In genomic region chr12:118015944-118016343, GRCh38 we compare ENCODE assay signal across 8 cellular contexts. TPM values are rescaled to one million over a fixed set of nuclear protein-coding genes. Genes with fewer than 3 reads are reported as not detected.
DNase-seq lines count a peak whose midpoint lies in the region; ATAC-seq and TF ChIP-seq lines count a peak whose summit lies in the region.

No MANE protein-coding gene starts in this region.

- H3K36me3 ChIP-seq in liver (ENCODE audit: control insufficient read depth in 4 of 4, insufficient read depth in 3 of 4, low read depth in 1 of 4, low read length in 3 of 4): peaks cover 2 to 21% (median 13%) of the 10 kb centered on the region in 4 donors
- H3K36me3 ChIP-seq in thymus (ENCODE audit: control insufficient read depth, insufficient read depth): peaks cover 14% of the 10 kb centered on the region

- peak overlapping the region; percentile 97 for H3K4me3 Mint-ChIP-seq in activated CD4-positive, alpha-beta T cell treated with anti-CD3 and anti-CD28 coated beads for 36 hours
- H3K4me3 Mint-ChIP-seq in activated naive CD8-positive, alpha-beta T cell treated with anti-CD3 and anti-CD28 coated beads, Interleukin-2, amount 10 ng/mL, durations not matched to agents 7 days and 5 days: peak overlapping the region; percentile 93

- intact Hi-C loops in activated CD4-positive, alpha-beta T cell treated with anti-CD3 and anti-CD28 coated beads for 36 hours (cut with DNase I, micrococcal nuclease): loop anchor here (1.0 to 5.0 kb wide), 13 partner anchors 19 to 1651 kb away; partner anchors contain the start of genes WSB2 (in 2 of the 2), FBXO21 (in 1 of the 2), KSR2 (in 1 of the 2) and PEBP1 (in 1 of the 2)

- no peaks in the 10 kb centered on the region for H3K9me3 Mint-ChIP-seq in activated CD4-positive, alpha-beta T cell treated with anti-CD3 and anti-CD28 coated beads for 36 hours (ENCODE audit: low read depth)
- no peaks in the 10 kb centered on the region for H3K9me3 Mint-ChIP-seq in activated naive CD8-positive, alpha-beta T cell treated with anti-CD3 and anti-CD28 coated beads, Interleukin-2, amount 10 ng/mL, durations not matched to agents 7 days and 5 days

- H3K27me3 Mint-ChIP-seq in activated CD4-positive, alpha-beta T cell treated with anti-CD3 and anti-CD28 coated beads for 36 hours: no peaks in the 10 kb centered on the region
- peaks cover 6% of the 10 kb centered on the region for H3K27me3 Mint-ChIP-seq in activated naive CD8-positive, alpha-beta T cell treated with anti-CD3 and anti-CD28 coated beads, Interleukin-2, amount 10 ng/mL, durations not matched to agents 7 days and 5 days

- no peak for TF ChIP-seq RAD21 in liver (IDR thresholded peaks at IDR 0.05)

- ATAC-seq in activated CD4-positive, alpha-beta T cell treated with anti-CD3 and anti-CD28 coated beads for 36 hours: no peak
- ATAC-seq in activated naive CD8-positive, alpha-beta T cell treated with anti-CD3 and anti-CD28 coated beads, Interleukin-2, amount 10 ng/mL, durations not matched to agents 7 days and 5 days (ENCODE audit: low read depth): no peak
- ATAC-seq in GM18861 (IDR thresholded peaks at IDR 0.05; ENCODE audit: unreplicated experiment): no peak

- DNase-seq in activated CD4-positive, alpha-beta T cell treated with anti-CD3 and anti-CD28 coated beads for 36 hours: no peak
- no peak for DNase-seq in activated CD4-positive, alpha-beta T cell treated with anti-CD3 and anti-CD28 coated beads, Interleukin-2, amount 50 U/mL, for 48 hours
- no peak for DNase-seq in activated naive CD8-positive, alpha-beta T cell treated with anti-CD3 and anti-CD28 coated beads, Interleukin-2, amount 10 ng/mL, durations not matched to agents 7 days and 5 days
- DNase-seq in stimulated activated CD8-positive, alpha-beta memory T cell treated with anti-CD3 and anti-CD28 coated beads, Interleukin-4, amount 100 ng/mL, for 48 hours: no peak
- no peak for DNase-seq in T-helper 9 cell

- peaks cover 28% of the 10 kb centered on the region for H3K36me3 Mint-ChIP-seq in activated CD4-positive, alpha-beta T cell treated with anti-CD3 and anti-CD28 coated beads for 36 hours (ENCODE audit: low read depth)
- peaks cover 18% of the 10 kb centered on the region for H3K36me3 Mint-ChIP-seq in activated naive CD8-positive, alpha-beta T cell treated with anti-CD3 and anti-CD28 coated beads, Interleukin-2, amount 10 ng/mL, durations not matched to agents 7 days and 5 days

- WGBS in liver: 12% methylated on average over 9 of the region's 9 CpGs
- WGBS in thymus: 39% methylated on average over 9 of the region's 9 CpGs

- H3K4me1 Mint-ChIP-seq in activated CD4-positive, alpha-beta T cell treated with anti-CD3 and anti-CD28 coated beads for 36 hours: peaks cover 15% of the 10 kb centered on the region
- H3K4me1 Mint-ChIP-seq in activated naive CD8-positive, alpha-beta T cell treated with anti-CD3 and anti-CD28 coated beads, Interleukin-2, amount 10 ng/mL, durations not matched to agents 7 days and 5 days: peaks cover 23% of the 10 kb centered on the region

- H3K4me1 ChIP-seq in liver (ENCODE audit: control insufficient read depth in 4 of 4, insufficient read depth in 4 of 4, low read length in 3 of 4) (peaks cover 6 to 21% (median 14%) of the 10 kb centered on the region in 4 donors), thymus (ENCODE audit: control insufficient read depth, insufficient read depth, low read length) (peaks cover 7% of the 10 kb centered on the region)

- POLR2A ChIA-PET in activated CD4-positive, alpha-beta T cell treated with anti-CD3 and anti-CD28 coated beads for 36 hours (lab: Charles Lee): interaction anchor here (0.7 to 2.2 kb wide), 4 partner anchors 11 to 18 kb away, joined by 3 to 10 read pairs (median 4); no protein-coding TSS in a partner anchor
- POLR2A ChIA-PET in activated naive CD8-positive, alpha-beta T cell treated with anti-CD3 and anti-CD28 coated beads, Interleukin-2, amount 10 ng/mL, durations not matched to agents 7 days and 5 days (lab: Charles Lee): interaction anchor here (0.6 to 1.8 kb wide), 5 partner anchors 12 to 133 kb away, joined by 3 to 13 read pairs (median 4); partner anchors contain the start of gene WSB2

- H3K4me3 ChIP-seq in liver (ENCODE audit: low read depth in 1 of 3, low read length in 3 of 3) (peak overlapping the region in 2 of 3 donors; percentile 31 to 91), thymus (ENCODE audit: low read length) (peak overlapping the region; percentile 94)

- no peaks in the 10 kb centered on the region for H3K27me3 ChIP-seq in liver (ENCODE audit: control insufficient read depth in 4 of 4, insufficient read depth in 4 of 4, low read length in 3 of 4)
- H3K27me3 ChIP-seq in thymus (ENCODE audit: control insufficient read depth, insufficient read depth): no peaks in the 10 kb centered on the region

- peak overlapping the region in 1 of 2 donors; percentile 49 for H3K9ac ChIP-seq in liver (ENCODE audit: low read depth in 1 of 2, low read length in 2 of 2)

- no peak for TF ChIP-seq CTCF in liver (IDR thresholded peaks at IDR 0.05; ENCODE audit: low read depth, low read length, missing input control)

- CTCF ChIA-PET in activated CD4-positive, alpha-beta T cell treated with anti-CD3 and anti-CD28 coated beads for 36 hours (lab: Charles Lee): interaction anchor here (0.6 to 2.1 kb wide), 9 partner anchors 19 to 819 kb away, joined by 3 to 9 read pairs (median 4); partner anchors contain the start of genes PEBP1, SUDS3 and WSB2

- H3K27ac Mint-ChIP-seq in activated CD4-positive, alpha-beta T cell treated with anti-CD3 and anti-CD28 coated beads for 36 hours: no peak overlapping the region
- H3K27ac Mint-ChIP-seq in activated naive CD8-positive, alpha-beta T cell treated with anti-CD3 and anti-CD28 coated beads, Interleukin-2, amount 10 ng/mL, durations not matched to agents 7 days and 5 days: no peak overlapping the region

- H3K9me3 ChIP-seq in liver (ENCODE audit: control insufficient read depth in 4 of 4, low read length in 3 of 4) (no peaks in the 10 kb centered on the region), thymus (ENCODE audit: control insufficient read depth) (no peaks in the 10 kb centered on the region)

- peak overlapping the region; percentile 67 to 72 for H3K27ac ChIP-seq in liver (ENCODE audit: low read depth in 1 of 2, low read length in 2 of 2)
- H3K27ac ChIP-seq in thymus (ENCODE audit: low read depth): no peak overlapping the region

TF ChIP-seq in liver, 16 proteins besides CTCF, POLR2A, EP300 and RAD21 (continues in another document):
- peak; percentile 68 to 89 for TF ChIP-seq RXRA (IDR thresholded peaks at IDR 0.05)
- TF ChIP-seq, protein P1, sequence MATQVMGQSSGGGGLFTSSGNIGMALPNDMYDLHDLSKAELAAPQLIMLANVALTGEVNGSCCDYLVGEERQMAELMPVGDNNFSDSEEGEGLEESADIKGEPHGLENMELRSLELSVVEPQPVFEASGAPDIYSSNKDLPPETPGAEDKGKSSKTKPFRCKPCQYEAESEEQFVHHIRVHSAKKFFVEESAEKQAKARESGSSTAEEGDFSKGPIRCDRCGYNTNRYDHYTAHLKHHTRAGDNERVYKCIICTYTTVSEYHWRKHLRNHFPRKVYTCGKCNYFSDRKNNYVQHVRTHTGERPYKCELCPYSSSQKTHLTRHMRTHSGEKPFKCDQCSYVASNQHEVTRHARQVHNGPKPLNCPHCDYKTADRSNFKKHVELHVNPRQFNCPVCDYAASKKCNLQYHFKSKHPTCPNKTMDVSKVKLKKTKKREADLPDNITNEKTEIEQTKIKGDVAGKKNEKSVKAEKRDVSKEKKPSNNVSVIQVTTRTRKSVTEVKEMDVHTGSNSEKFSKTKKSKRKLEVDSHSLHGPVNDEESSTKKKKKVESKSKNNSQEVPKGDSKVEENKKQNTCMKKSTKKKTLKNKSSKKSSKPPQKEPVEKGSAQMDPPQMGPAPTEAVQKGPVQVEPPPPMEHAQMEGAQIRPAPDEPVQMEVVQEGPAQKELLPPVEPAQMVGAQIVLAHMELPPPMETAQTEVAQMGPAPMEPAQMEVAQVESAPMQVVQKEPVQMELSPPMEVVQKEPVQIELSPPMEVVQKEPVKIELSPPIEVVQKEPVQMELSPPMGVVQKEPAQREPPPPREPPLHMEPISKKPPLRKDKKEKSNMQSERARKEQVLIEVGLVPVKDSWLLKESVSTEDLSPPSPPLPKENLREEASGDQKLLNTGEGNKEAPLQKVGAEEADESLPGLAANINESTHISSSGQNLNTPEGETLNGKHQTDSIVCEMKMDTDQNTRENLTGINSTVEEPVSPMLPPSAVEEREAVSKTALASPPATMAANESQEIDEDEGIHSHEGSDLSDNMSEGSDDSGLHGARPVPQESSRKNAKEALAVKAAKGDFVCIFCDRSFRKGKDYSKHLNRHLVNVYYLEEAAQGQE (IDR thresholded peaks at IDR 0.05): peak; percentile 62
- TF ChIP-seq GABPA (IDR thresholded peaks at IDR 0.05 in 1 of 2, conservative IDR thresholded peaks at IDR 0.05 in 1 of 2): no peak
- TF ChIP-seq MAX (IDR thresholded peaks at IDR 0.05): no peak
- peak; percentile 63 for TF ChIP-seq HNF4G (IDR thresholded peaks at IDR 0.05)
- TF ChIP-seq SP1 (IDR thresholded peaks at IDR 0.05): peak; percentile 36
- TF ChIP-seq FOXA2 (IDR thresholded peaks at IDR 0.05): no peak
- TF ChIP-seq FOXA1 (IDR thresholded peaks at IDR 0.05): no peak
- TF ChIP-seq EGR1 (IDR thresholded peaks at IDR 0.05; ENCODE audit: low read depth in 2 of 2): no peak
- peak in 1 of 2 donors; percentile 50 for TF ChIP-seq JUND (IDR thresholded peaks at IDR 0.05)

RNA-seq across cellular contexts. Expression of gene RFC5, which starts 0.6 kb away (rescaled TPM):
- 10 to 100 TPM; 63.0 to 78.9 TPM for total RNA-seq in activated CD4-positive, alpha-beta T cell treated with anti-CD3 and anti-CD28 coated beads for 36 hours
- 10 to 100 TPM; 42.7 to 44.9 TPM for total RNA-seq in activated naive CD8-positive, alpha-beta T cell treated with anti-CD3 and anti-CD28 coated beads, Interleukin-2, amount 10 ng/mL, durations not matched to agents 7 days and 5 days
- 10 to 100 TPM in 1 of 2 donors, 1 to 10 TPM in 1; 7.4 to 26.4 TPM for total RNA-seq in liver
- polyA plus RNA-seq in liver: 1 to 10 TPM; 5.4 to 6.0 TPM
- polyA plus RNA-seq in thymus: 12.9 TPM

RNA-seq across cellular contexts. Expression of gene WSB2, which starts 45.0 kb away (rescaled TPM):
- 10 to 100 TPM; 57.7 to 58.2 TPM for total RNA-seq in activated CD4-positive, alpha-beta T cell treated with anti-CD3 and anti-CD28 coated beads for 36 hours
- total RNA-seq in activated naive CD8-positive, alpha-beta T cell treated with anti-CD3 and anti-CD28 coated beads, Interleukin-2, amount 10 ng/mL, durations not matched to agents 7 days and 5 days: 10 to 100 TPM; 48.2 to 50.6 TPM
- 10 to 100 TPM; 25.7 to 41.7 TPM for total RNA-seq in liver
- 10 to 100 TPM; 20.4 to 31.0 TPM for polyA plus RNA-seq in liver
- 34.8 TPM for polyA plus RNA-seq in thymus

RNA-seq across cellular contexts. Expression of gene KSR2, which starts 47.2 kb away (rescaled TPM):
- under 1 TPM; 0.14 to 0.16 TPM for total RNA-seq in activated CD4-positive, alpha-beta T cell treated with anti-CD3 and anti-CD28 coated beads for 36 hours
- not detected for total RNA-seq in activated naive CD8-positive, alpha-beta T cell treated with anti-CD3 and anti-CD28 coated beads, Interleukin-2, amount 10 ng/mL, durations not matched to agents 7 days and 5 days
- total RNA-seq in liver: under 1 TPM; under 0.01 TPM
- polyA plus RNA-seq in liver (under 1 TPM in 1 of 2 donors, not detected in 1; 0.02 TPM), thymus (0.02 TPM)
